Comparison of ENCODE assay signal across 1 cellular context in genomic region chr1:191886977-191887376, GRCh38.
TF ChIP-seq lines count a peak whose summit lies in the region.

No MANE protein-coding gene starts in this region.

TF ChIP-seq in GM12878, 131 proteins besides CTCF, POLR2A, EP300 and RAD21 (continued from another document):
- TF ChIP-seq ZBTB40 (IDR thresholded peaks at IDR 0.05; ENCODE audit: borderline replicate concordance) (no peak), RELB (IDR thresholded peaks at IDR 0.05; ENCODE audit: low read depth) (no peak), SREBF2 (IDR thresholded peaks at IDR 0.05; ENCODE audit: low read length) (no peak), ZZZ3 (IDR thresholded peaks at IDR 0.05; ENCODE audit: control insufficient read depth, insufficient read length, low read depth) (no peak), WRNIP1 (IDR thresholded peaks at IDR 0.05; ENCODE audit: borderline replicate concordance, low read depth, low read length) (no peak), TBL1XR1 (IDR thresholded peaks at IDR 0.05; ENCODE audit: low read depth, low read length) (no peak), EGR1 (IDR thresholded peaks at IDR 0.05; ENCODE audit: borderline replicate concordance in 1 of 2, low read depth in 2 of 2, low read length in 2 of 2) (no peak), IRF4 (IDR thresholded peaks at IDR 0.05; ENCODE audit: low read depth, low read length) (no peak), SPI1 (IDR thresholded peaks at IDR 0.05; ENCODE audit: borderline replicate concordance, insufficient read depth, low read depth, low read length) (no peak), HDAC2 (IDR thresholded peaks at IDR 0.05) (no peak), ELK1 (IDR thresholded peaks at IDR 0.05; ENCODE audit: low read depth, low read length) (no peak), SIN3A (IDR thresholded peaks at IDR 0.05; ENCODE audit: low read depth, low read length) (no peak), HCFC1 (IDR thresholded peaks at IDR 0.05; ENCODE audit: low read length) (no peak), SRF (IDR thresholded peaks at IDR 0.05; ENCODE audit: low read depth in 2 of 2, low read length in 2 of 2) (no peak), SIX5 (IDR thresholded peaks at IDR 0.05; ENCODE audit: low read depth, low read length, severe bottlenecking) (no peak), BCLAF1 (IDR thresholded peaks at IDR 0.05) (no peak)
- TF ChIP-seq, protein P1, sequence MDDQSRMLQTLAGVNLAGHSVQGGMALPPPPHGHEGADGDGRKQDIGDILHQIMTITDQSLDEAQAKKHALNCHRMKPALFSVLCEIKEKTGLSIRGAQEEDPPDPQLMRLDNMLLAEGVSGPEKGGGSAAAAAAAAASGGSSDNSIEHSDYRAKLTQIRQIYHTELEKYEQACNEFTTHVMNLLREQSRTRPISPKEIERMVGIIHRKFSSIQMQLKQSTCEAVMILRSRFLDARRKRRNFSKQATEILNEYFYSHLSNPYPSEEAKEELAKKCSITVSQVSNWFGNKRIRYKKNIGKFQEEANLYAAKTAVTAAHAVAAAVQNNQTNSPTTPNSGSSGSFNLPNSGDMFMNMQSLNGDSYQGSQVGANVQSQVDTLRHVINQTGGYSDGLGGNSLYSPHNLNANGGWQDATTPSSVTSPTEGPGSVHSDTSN (IDR thresholded peaks at IDR 0.05; ENCODE audit: insufficient replicate concordance, low read depth, low read length): no peak
TF ChIP-seq in GM12878: peak in this region for 0.
